In genomic region chr15:62592920-62593319, GRCh38 we compare ENCODE assay signal across 1 cellular context.
TF ChIP-seq lines count a peak whose summit lies in the region.

No MANE protein-coding gene starts in this region.

TF ChIP-seq in GM23338, 12 proteins besides CTCF, POLR2A, EP300 and RAD21:
- TF ChIP-seq ZNF462 (CRISPR knock-in tag; IDR thresholded peaks at IDR 0.05): no peak
- TF ChIP-seq STAT1 (IDR thresholded peaks at IDR 0.05; ENCODE audit: unreplicated experiment): no peak
- no peak for TF ChIP-seq JUNB (IDR thresholded peaks at IDR 0.05; ENCODE audit: unreplicated experiment)
- TF ChIP-seq ETS1 (IDR thresholded peaks at IDR 0.05): no peak
- no peak for TF ChIP-seq EZH2 (IDR thresholded peaks at IDR 0.05; ENCODE audit: low read depth, unreplicated experiment)
- TF ChIP-seq ZNF331 (CRISPR knock-in tag; IDR thresholded peaks at IDR 0.05; ENCODE audit: low read depth): no peak
- no peak for TF ChIP-seq CREB1 (CRISPR knock-in tag; IDR thresholded peaks at IDR 0.05; ENCODE audit: low read depth)
- no peak for TF ChIP-seq ZNF114 (CRISPR knock-in tag; IDR thresholded peaks at IDR 0.05)
- no peak for TF ChIP-seq NANOG (IDR thresholded peaks at IDR 0.05; ENCODE audit: borderline replicate concordance)
- no peak for TF ChIP-seq EZH2phosphoT487 (IDR thresholded peaks at IDR 0.05; ENCODE audit: unreplicated experiment)
- no peak for TF ChIP-seq POLR2AphosphoS5 (IDR thresholded peaks at IDR 0.05; ENCODE audit: low read depth)
- no peak for TF ChIP-seq REST (IDR thresholded peaks at IDR 0.05; ENCODE audit: unreplicated experiment)
